ENCODE assay signal across 8 cellular contexts in the genomic region with DNA sequence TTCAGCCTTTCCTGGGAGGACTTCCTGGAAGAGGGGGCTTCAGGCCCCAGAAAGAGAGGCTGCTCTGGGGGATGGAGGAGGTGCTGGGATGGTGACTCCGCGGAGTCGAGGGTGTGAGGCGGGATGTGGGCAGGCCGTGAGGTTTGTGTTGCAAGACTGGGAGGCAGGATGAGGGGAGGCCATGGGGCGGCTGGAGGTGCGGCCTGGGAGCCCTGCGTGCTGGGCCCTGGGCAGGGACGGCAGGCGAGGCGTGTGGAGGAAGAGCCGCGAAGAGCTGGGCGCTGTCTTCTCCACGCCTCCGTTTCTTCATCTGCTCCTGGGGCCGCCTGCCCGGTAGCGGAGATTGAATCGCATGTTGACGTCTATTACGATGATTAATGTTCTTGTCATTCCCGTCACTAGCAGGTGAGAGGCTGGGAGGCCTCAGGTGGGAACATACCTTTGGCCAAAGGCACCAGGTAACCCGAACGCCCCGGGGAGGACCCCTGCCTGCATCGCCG. TPM values are rescaled to one million over a fixed set of nuclear protein-coding genes. Genes with fewer than 3 reads are reported as not detected.
DNase-seq lines count a peak whose midpoint lies in the region; ATAC-seq and TF ChIP-seq lines count a peak whose summit lies in the region.

No MANE protein-coding gene starts in this region.

- H3K27me3 ChIP-seq in CD4-positive, alpha-beta memory T cell (ENCODE audit: insufficient read depth, low read length) = peaks cover 7% of the 10 kb centered on the region
- no peaks in the 10 kb centered on the region for H3K27me3 ChIP-seq in ascending aorta

- peak; percentile 73 to 84 (median 78) for DNase-seq in CD4-positive, alpha-beta memory T cell
- DNase-seq in T-helper 17 cell = peak; percentile 42 to 57 (median 44)
- peak; percentile 34 to 91 for DNase-seq in ascending aorta (ENCODE audit: low spot score in 2 of 2)
- DNase-seq in iris pigment epithelial cell (ENCODE audit: low read depth) = peak; percentile 93
- DNase-seq in stimulated activated CD4-positive, alpha-beta T cell treated with anti-CD3 and anti-CD28 coated beads, Interleukin-1b, Interleukin-23, amount 100 ng/mL, for 24 hours (ENCODE audit: low read depth in 4 of 4, low spot score in 1 of 4) = peak in 3 of 4 experiments; percentile 28 to 58 (median 39)
- DNase-seq in GM19238 (ENCODE audit: insufficient read length, low spot score) = no peak
- no peak for DNase-seq in cortex of kidney (lab: John Stamatoyannopoulos, UW)

- ATAC-seq in HG03565 (IDR thresholded peaks at IDR 0.05; ENCODE audit: unreplicated experiment) (peak; percentile 4), T-helper 17 cell (peak; percentile 38)

- peaks cover 25% of the 10 kb centered on the region for H3K4me1 ChIP-seq in CD4-positive, alpha-beta memory T cell (ENCODE audit: insufficient read depth, low read length)
- H3K4me1 ChIP-seq in ascending aorta = peaks cover 21 to 23% of the 10 kb centered on the region in 2 donors

- POLR2A ChIA-PET in CD4-positive, alpha-beta memory T cell (lab: Charles Lee; ENCODE audit: partially characterized antibody) = interaction anchor here (1.0 to 2.5 kb wide), 9 partner anchors 24 to 701 kb away, joined by 3 to 19 read pairs (median 8); a partner anchor contains a TSS

- peaks cover 0 to 4% of the 10 kb centered on the region in 2 donors for H3K36me3 Mint-ChIP-seq in CD4-positive, alpha-beta memory T cell
- H3K36me3 Mint-ChIP-seq in T-helper 17 cell (ENCODE audit: low read depth) = peaks cover 2% of the 10 kb centered on the region

- H3K27ac Mint-ChIP-seq in CD4-positive, alpha-beta memory T cell = peak overlapping the region; percentile 94 to 98 (median 97)
- peak overlapping the region; percentile 86 for H3K27ac Mint-ChIP-seq in T-helper 17 cell

- intact Hi-C loops in CD4-positive, alpha-beta memory T cell (cut with micrococcal nuclease) = loop anchor here (1.0 to 5.0 kb wide), 4 partner anchors 24 to 336 kb away; a partner anchor contains a TSS
- intact Hi-C loops in ascending aorta (cut with DNase I) = loop anchor here (1.0 to 5.0 kb wide), 3 partner anchors 24 to 237 kb away; a partner anchor contains a TSS

- CTCF ChIA-PET in CD4-positive, alpha-beta memory T cell (lab: Charles Lee; ENCODE audit: partially characterized antibody) = no interaction called here

- peaks cover 6 to 17% (median 13%) of the 10 kb centered on the region in 4 donors for H3K4me1 Mint-ChIP-seq in CD4-positive, alpha-beta memory T cell
- peaks cover 8% of the 10 kb centered on the region for H3K4me1 Mint-ChIP-seq in T-helper 17 cell

- peak overlapping the region; percentile 85 to 94 (median 90) for H3K4me3 Mint-ChIP-seq in CD4-positive, alpha-beta memory T cell
- H3K4me3 Mint-ChIP-seq in T-helper 17 cell = peak overlapping the region; percentile 96

- peaks cover 15 to 26% of the 10 kb centered on the region in 2 donors for H3K27me3 Mint-ChIP-seq in CD4-positive, alpha-beta memory T cell
- peaks cover 26% of the 10 kb centered on the region for H3K27me3 Mint-ChIP-seq in T-helper 17 cell

- peak overlapping the region; percentile 22 to 75 for H3K4me3 ChIP-seq in CD4-positive, alpha-beta memory T cell (ENCODE audit: low read length in 2 of 2)
- peak overlapping the region; percentile 67 to 89 for H3K4me3 ChIP-seq in ascending aorta

- H3K27ac ChIP-seq in CD4-positive, alpha-beta memory T cell (ENCODE audit: low read depth, low read length) = peak overlapping the region; percentile 76
- H3K27ac ChIP-seq in ascending aorta = peak overlapping the region; percentile 88 to 89

- no peak for TF ChIP-seq CTCF in ascending aorta (IDR thresholded peaks at IDR 0.05)

- H3K9me3 ChIP-seq in CD4-positive, alpha-beta memory T cell (ENCODE audit: control insufficient read depth in 1 of 2, low read length in 2 of 2) = no peaks in the 10 kb centered on the region
- H3K9me3 ChIP-seq in T-helper 17 cell (ENCODE audit: control insufficient read depth, low read length, poor library complexity, severe bottlenecking) = no peaks in the 10 kb centered on the region
- no peaks in the 10 kb centered on the region for H3K9me3 ChIP-seq in ascending aorta

- H3K36me3 ChIP-seq in CD4-positive, alpha-beta memory T cell (ENCODE audit: insufficient read depth, low read length) = no peaks in the 10 kb centered on the region
- no peaks in the 10 kb centered on the region for H3K36me3 ChIP-seq in ascending aorta

- H3K9me3 Mint-ChIP-seq in CD4-positive, alpha-beta memory T cell = peaks cover 0 to 8% (median 1%) of the 10 kb centered on the region in 8 donors

RNA-seq across cellular contexts. Expression of a gene that starts 0.9 kb away (rescaled TPM):
- total RNA-seq in CD4-positive, alpha-beta memory T cell = 10 to 100 TPM; 22.4 TPM
- 1 to 10 TPM in 1 of 2 donors, under 1 TPM in 1; 0.64 to 2.3 TPM for polyA plus RNA-seq in CD4-positive, alpha-beta memory T cell
- total RNA-seq in T-helper 17 cell (10 to 100 TPM; 23.1 to 30.1 TPM), ascending aorta (79.1 TPM)

RNA-seq across cellular contexts. Expression of a gene that starts 17.4 kb away (rescaled TPM):
- total RNA-seq in CD4-positive, alpha-beta memory T cell = 1 to 10 TPM in 1 of 2 experiments, under 1 TPM in 1; 0.55 to 1.6 TPM
- 1 to 10 TPM in 1 of 2 donors, under 1 TPM in 1; 0.59 to 1.0 TPM for polyA plus RNA-seq in CD4-positive, alpha-beta memory T cell
- total RNA-seq in T-helper 17 cell (under 1 TPM in 1 of 2 donors, not detected in 1; 0.21 TPM), ascending aorta (not detected)

RNA-seq across cellular contexts. Expression of a gene that starts 23.7 kb away (rescaled TPM):
- total RNA-seq in CD4-positive, alpha-beta memory T cell = 10 to 100 TPM; 63.0 to 64.1 TPM
- 10 to 100 TPM in 1 of 2 donors, 1 to 10 TPM in 1; 5.0 to 14.4 TPM for polyA plus RNA-seq in CD4-positive, alpha-beta memory T cell
- total RNA-seq in T-helper 17 cell (10 to 100 TPM; 56.9 to 58.6 TPM), ascending aorta (118 TPM)

RNA-seq across cellular contexts. Expression of a gene that starts 37.2 kb away (rescaled TPM):
- 10 to 100 TPM; 25.9 to 29.6 TPM for total RNA-seq in CD4-positive, alpha-beta memory T cell
- polyA plus RNA-seq in CD4-positive, alpha-beta memory T cell = 10 to 100 TPM in 1 of 2 donors, 1 to 10 TPM in 1; 1.9 to 10.6 TPM
- 10 to 100 TPM; 13.5 to 14.4 TPM for total RNA-seq in T-helper 17 cell
- total RNA-seq in ascending aorta = 20.1 TPM

Comparison
In these comparisons a context has a peak if more than half of its experiments do, and no peak if none do; other contexts are left out.
1. DNase-seq: peak in CD4-positive, alpha-beta memory T cell (5 of 5), T-helper 17 cell (3 of 3), ascending aorta (2 of 2), iris pigment epithelial cell (single experiment) and stimulated activated CD4-positive, alpha-beta T cell treated with anti-CD3 and anti-CD28 coated beads, Interleukin-1b, Interleukin-23, amount 100 ng/mL, for 24 hours (3 of 4); none in GM19238 (single experiment) and cortex of kidney (single experiment).